In genomic region chr15:33902043-33902442, GRCh38 we compare ENCODE assay signal across 31 cellular contexts.
"Had no signal": no experiment of that assay in that cellular context is flagged by ENCODE, and none has a peak within 500 bp of the region (broad histone marks: within the 10 kb centered on the region; RNA-seq: fewer than 3 reads in every experiment).

No MANE protein-coding gene starts in this region.

- H3K4me1 ChIP-seq: neural progenitor cell, parathyroid adenoma, psoas muscle, suprapubic skin, transverse colon, upper lobe of right lung, uterus had no signal

- H3K4me1 Mint-ChIP-seq: nephron; neural progenitor cell; stimulated activated naive CD8-positive, alpha-beta T cell treated with anti-CD3 and anti-CD28 coated beads, Interleukin-15, amount 100 ng/mL, for 72 hours had no signal

- H3K36me3 Mint-ChIP-seq: natural killer cell, neural progenitor cell, type B pancreatic cell had no signal

- H3K9ac ChIP-seq: neural progenitor cell, parathyroid adenoma had no signal

- H3K9me3 ChIP-seq: ovary, psoas muscle, spleen, suprapubic skin, testis, tibial artery, transverse colon, upper lobe of right lung, uterus had no signal

- H3K27ac ChIP-seq: neural progenitor cell, ovary, parathyroid adenoma, psoas muscle, skin epidermis, spleen, suprapubic skin, testis, tibial artery, transverse colon, upper lobe of right lung, uterus had no signal

- H3K4me2 ChIP-seq: neural progenitor cell, smooth muscle cell had no signal

- H3K4me3 ChIP-seq: neural progenitor cell, ovary, psoas muscle, skin epidermis, smooth muscle cell, spleen, suprapubic skin, testis, tibial artery, transverse colon, upper lobe of right lung, uterus had no signal

- H3K27ac Mint-ChIP-seq: natural killer cell; nephron; neural progenitor cell; progenitor cell of endocrine pancreas; stimulated activated memory B cell treated with anti-CD40 and anti-IgM and Interleukin-4, amounts not matched to agents 10 μg/mL and 1 μg/mL and 100 μg/mL, for 72 hours; stimulated activated naive CD8-positive, alpha-beta T cell treated with anti-CD3 and anti-CD28 coated beads, Interleukin-15, amount 100 ng/mL, for 72 hours; type B pancreatic cell had no signal

- H3K9me3 Mint-ChIP-seq: natural killer cell; nephron; neural progenitor cell; stimulated activated memory B cell treated with anti-CD40 and anti-IgM and Interleukin-4, amounts not matched to agents 10 μg/mL and 1 μg/mL and 100 μg/mL, for 72 hours; stimulated activated naive CD8-positive, alpha-beta T cell treated with anti-CD3 and anti-CD28 coated beads, Interleukin-15, amount 100 ng/mL, for 72 hours; type B pancreatic cell had no signal

- ATAC-seq: natural killer cell; psoas muscle; right cardiac atrium; sciatic nerve; stimulated activated memory B cell treated with anti-CD40 and anti-IgM and Interleukin-4, amounts not matched to agents 10 μg/mL and 1 μg/mL and 100 μg/mL, for 72 hours; stimulated activated naive CD8-positive, alpha-beta T cell treated with anti-CD3 and anti-CD28 coated beads, Interleukin-15, amount 100 ng/mL, for 72 hours; stimulated activated naive CD8-positive, alpha-beta T cell treated with anti-CD3 and anti-CD28 coated beads, Interleukin-15, Interleukin-2, amounts not matched to agents 100 U/mL and 50 U/mL, for 24 hours; upper lobe of right lung had no signal

- H3K36me3 ChIP-seq: neural progenitor cell, ovary, spleen, suprapubic skin, tibial artery, transverse colon, upper lobe of right lung, uterus had no signal

- H3K27me3 Mint-ChIP-seq: progenitor cell of endocrine pancreas; stimulated activated memory B cell treated with anti-CD40 and anti-IgM and Interleukin-4, amounts not matched to agents 10 μg/mL and 1 μg/mL and 100 μg/mL, for 72 hours; stimulated activated naive CD8-positive, alpha-beta T cell treated with anti-CD3 and anti-CD28 coated beads, Interleukin-15, amount 100 ng/mL, for 72 hours; type B pancreatic cell had no signal

- H3K4me3 Mint-ChIP-seq: natural killer cell; nephron; neural progenitor cell; stimulated activated memory B cell treated with anti-CD40 and anti-IgM and Interleukin-4, amounts not matched to agents 10 μg/mL and 1 μg/mL and 100 μg/mL, for 72 hours; stimulated activated naive CD8-positive, alpha-beta T cell treated with anti-CD3 and anti-CD28 coated beads, Interleukin-15, amount 100 ng/mL, for 72 hours; type B pancreatic cell had no signal

- H2AFZ ChIP-seq: neural progenitor cell, parathyroid adenoma had no signal

- DNase-seq: natural killer cell; occipital lobe; ovary; posterior cingulate gyrus; psoas muscle; right cardiac atrium; spleen; stimulated activated CD4-positive, alpha-beta T cell treated with anti-CD3 and anti-CD28 coated beads, Interleukin-12 subunit alpha, Interleukin-12 subunit beta, amount 100 ng/mL, for 4 hours; stimulated activated CD4-positive, alpha-beta T cell treated with anti-CD3 and anti-CD28 coated beads, Interleukin-1b, Interleukin-23, amount 100 ng/mL, for 48 hours; stimulated activated CD4-positive, alpha-beta T cell treated with anti-CD3 and anti-CD28 coated beads, Interleukin-4, amount 100 ng/mL, for 1 hour; stimulated activated CD4-positive, alpha-beta T cell treated with anti-CD3 and anti-CD28 coated beads, Interleukin-4, amount 100 ng/mL, for 4 hours; stimulated activated CD8-positive, alpha-beta memory T cell treated with anti-CD3 and anti-CD28 coated beads, Interleukin-4, amount 100 ng/mL, for 48 hours; stimulated activated naive CD4-positive, alpha-beta T cell; stimulated activated naive CD8-positive, alpha-beta T cell treated with anti-CD3 and anti-CD28 coated beads, Interleukin-15, amount 100 ng/mL, for 72 hours; stimulated activated naive CD8-positive, alpha-beta T cell treated with anti-CD3 and anti-CD28 coated beads, Interleukin-15, Interleukin-2, amounts not matched to agents 100 U/mL and 50 U/mL, for 24 hours; substantia nigra; testis; tibial artery; transverse colon; upper lobe of right lung; uterus had no signal

- H3K27me3 ChIP-seq: neural progenitor cell, ovary, spleen, suprapubic skin, testis, tibial artery, transverse colon, upper lobe of right lung, uterus had no signal

- H3K79me2 ChIP-seq: parathyroid adenoma had no signal
